12 cellular contexts compared by ENCODE assay signal in genomic region chr1:156697481-156697880, GRCh38.
DNase-seq lines count a peak whose midpoint lies in the region; ATAC-seq and TF ChIP-seq lines count a peak whose summit lies in the region.
"Had no signal": no experiment of that assay in that cellular context is flagged by ENCODE, and none has a peak within 500 bp of the region (broad histone marks: within the 10 kb centered on the region; RNA-seq: fewer than 3 reads in every experiment).

No MANE protein-coding gene starts in this region.

- peak overlapping the region; percentile 30; the same call in 1 of the 2 replicates for H3K27ac ChIP-seq in RWPE1
- peak overlapping the region; percentile 39 for H3K27ac ChIP-seq in parathyroid adenoma
- H3K27ac ChIP-seq: gastrocnemius medialis had no signal

- H3K4me3 ChIP-seq in parathyroid adenoma (ENCODE audit: low read depth, low read length) = no peak overlapping the region
- H3K4me3 ChIP-seq: gastrocnemius medialis had no signal

- no peaks in the 10 kb centered on the region for H3K79me2 ChIP-seq in parathyroid adenoma

- CTCF ChIA-PET in RWPE1 (lab: Yijun Ruan, JAX) = no interaction called here

- peak; percentile 51 for DNase-seq in NCI-H345 (lab: John Stamatoyannopoulos, UW)
- no peak for DNase-seq in NCI-H345 treated with DMSO at 0.1 percent for 48 hours (lab: John Stamatoyannopoulos, UW; ENCODE audit: unreplicated experiment)
- no peak for DNase-seq in RWPE1 (ENCODE audit: low spot score)
- DNase-seq in amniotic stem cell (lab: John Stamatoyannopoulos, UW) = no peak
- DNase-seq: activated CD4-positive, alpha-beta memory T cell treated with anti-CD3 and anti-CD28 coated beads, Interleukin-2, amount 10 ng/mL, durations not matched to agents 7 days and 5 days; gastrocnemius medialis; Karpas-422; NCI-H2029 treated with DMSO at 0.1 percent for 48 hours had no signal

- no peak overlapping the region for H2AFZ ChIP-seq in parathyroid adenoma

- no peak overlapping the region for H3K9ac ChIP-seq in parathyroid adenoma

- POLR2A ChIA-PET in RWPE1 (lab: Yijun Ruan, JAX; ENCODE audit: low non-redundant PET) = no interaction called here

- no peak overlapping the region for H3K4me2 ChIP-seq in parathyroid adenoma (ENCODE audit: low read length)

- H3K4me1 ChIP-seq in parathyroid adenoma = peaks cover 9% of the 10 kb centered on the region
- H3K4me1 ChIP-seq: gastrocnemius medialis had no signal

- TF ChIP-seq CTCF in RWPE1 (conservative IDR thresholded peaks at IDR 0.05; ENCODE audit: low read depth) (no peak), parathyroid adenoma (IDR thresholded peaks at IDR 0.05) (no peak)

- ATAC-seq in GM18858 (IDR thresholded peaks at IDR 0.05; ENCODE audit: unreplicated experiment) = no peak
- ATAC-seq: activated T-helper 17 cell treated with anti-CD3 and anti-CD28 coated beads, Interleukin-2, amount 50 U/mL, for 72 hours; gastrocnemius medialis; stimulated activated memory B cell treated with anti-CD40 and anti-IgM and Interleukin-4, amounts not matched to agents 10 μg/mL and 1 μg/mL and 100 μg/mL, for 72 hours had no signal

- no peaks in the 10 kb centered on the region for H3K36me3 ChIP-seq in parathyroid adenoma (ENCODE audit: control insufficient read depth, insufficient read depth, low read length)
- H3K36me3 ChIP-seq: gastrocnemius medialis had no signal

- no peaks in the 10 kb centered on the region for H3K9me3 ChIP-seq in parathyroid adenoma (ENCODE audit: control insufficient read depth, low read length)
- H3K9me3 ChIP-seq: gastrocnemius medialis had no signal

- no peaks in the 10 kb centered on the region for H3K27me3 ChIP-seq in parathyroid adenoma (ENCODE audit: control insufficient read depth, insufficient read depth, low read length)
